Comparison of ENCODE assay signal across 17 cellular contexts in the genomic region with DNA sequence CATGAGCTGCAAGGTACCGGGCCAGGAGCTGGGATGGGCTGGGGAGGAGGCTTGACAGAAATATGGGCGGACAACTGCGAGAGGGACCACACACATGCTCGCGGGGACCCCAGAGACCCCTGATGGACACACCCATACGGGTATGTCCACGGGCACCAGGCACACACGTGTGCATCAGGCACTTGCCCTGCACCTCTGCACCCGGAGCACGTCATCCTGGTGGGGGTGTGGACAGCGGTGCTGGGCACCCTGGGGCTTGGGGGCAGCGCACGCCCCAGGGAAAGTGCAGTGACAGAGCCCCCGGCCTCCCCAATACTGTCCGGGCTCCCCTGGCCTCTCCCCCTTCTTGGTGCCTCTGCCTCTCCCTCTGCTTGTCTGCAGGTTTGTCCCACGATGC. TPM values are rescaled to one million over a fixed set of nuclear protein-coding genes. Genes with fewer than 3 reads are reported as not detected.
DNase-seq lines count a peak whose midpoint lies in the region; ATAC-seq, FAIRE-seq and TF ChIP-seq lines count a peak whose summit lies in the region.
"Had no signal": no experiment of that assay in that cellular context is flagged by ENCODE, and none has a peak within 500 bp of the region (broad histone marks: within the 10 kb centered on the region; RNA-seq: fewer than 3 reads in every experiment).

No MANE protein-coding gene starts in this region.

- intact Hi-C loops in sigmoid colon (cut with DNase I) = loop anchor here (5.0 kb wide), 1 partner anchor 173 kb away; a partner anchor contains a TSS

- H4K5ac ChIP-seq in H1 (ENCODE audit: insufficient read length, low read depth, low read length) = no peak overlapping the region

- TF ChIP-seq RAD21 in H1 (IDR thresholded peaks at IDR 0.05 in 1 of 2, conservative IDR thresholded peaks at IDR 0.05 in 1 of 2; ENCODE audit: low read depth in 2 of 2, low read length in 2 of 2) = no peak

- peak in 1 of 5 donors; percentile 50 for DNase-seq in CD8-positive, alpha-beta memory T cell
- peak in 1 of 2 experiments; percentile 41 for DNase-seq in H1 (ENCODE audit: low read depth in 1 of 2, low spot score in 2 of 2)
- no peak for DNase-seq in sigmoid colon
- DNase-seq in putamen (ENCODE audit: low spot score) = no peak
- DNase-seq: Karpas-422, NCI-H1436 treated with DMSO at 0.1 percent for 48 hours, NCI-H446 had no signal

- H3K4me3 Mint-ChIP-seq in CD8-positive, alpha-beta memory T cell = peak overlapping the region in 4 of 7 donors; percentile 44 to 91 (median 78)
- H3K4me3 Mint-ChIP-seq: HFFc6 had no signal

- 86% methylated on average over 15 of the region's 16 CpGs; no CpG with 5 or more reads in 1 of the 2 experiments for WGBS in H1 (ENCODE audit: extremely low coverage in 1 of 2, insufficient coverage in 1 of 2, insufficient read length in 1 of 2, insufficient replicate concordance in 2 of 2, low coverage in 1 of 2, low lambda C conversion rate in 2 of 2, missing lambda C conversion rate in 1 of 2), 2 experiments
- WGBS in sigmoid colon, 2 donors = 85 to 86% methylated on average over 16 of the region's 16 CpGs

- peaks cover 9% of the 10 kb centered on the region; the same call in 1 of the 2 replicates for H3K23me2 ChIP-seq in H1 (ENCODE audit: low read depth, low read length)

- H2BK15ac ChIP-seq in H1 (ENCODE audit: low read length) = no peak overlapping the region

- H3K79me1 ChIP-seq in H1 (ENCODE audit: low read depth, low read length) = no peaks in the 10 kb centered on the region

- no peak overlapping the region for H3K4ac ChIP-seq in H1 (replicated peaks; ENCODE audit: insufficient read length, low read depth, low read length)

- ATAC-seq in HG02588 (IDR thresholded peaks at IDR 0.05; ENCODE audit: unreplicated experiment) = no peak
- no peak for ATAC-seq in GM21825 (IDR thresholded peaks at IDR 0.05; ENCODE audit: unreplicated experiment)
- ATAC-seq: activated T-cell treated with anti-CD3 and anti-CD28 coated beads, Interleukin-2, amount 50 U/mL, for 4 hours; GM12878 had no signal

- H3K79me2 ChIP-seq in H1 (ENCODE audit: control insufficient read depth in 1 of 2, insufficient read depth in 2 of 2, low read length in 2 of 2) = no peaks in the 10 kb centered on the region

- no peak for TF ChIP-seq POLR2A in H1 (IDR thresholded peaks at IDR 0.05; ENCODE audit: control extremely low read depth in 1 of 2, low read depth in 2 of 2, low read length in 2 of 2)
- no peak for TF ChIP-seq POLR2A in sigmoid colon (IDR thresholded peaks at IDR 0.05)

- no peaks in the 10 kb centered on the region for H3K9me3 ChIP-seq in BLaER1 treated with 17β-estradiol and CSF1 and Interleukin-3, amounts not matched to agents 10 nM and 100 nM (replicated peaks in 1 of 11)
- H3K9me3 ChIP-seq in CD8-positive, alpha-beta memory T cell (ENCODE audit: low read length) = no peaks in the 10 kb centered on the region
- H3K9me3 ChIP-seq in H1 (ENCODE audit: insufficient read depth in 2 of 2, low read depth in 1 of 2, low read length in 1 of 2) (no peaks in the 10 kb centered on the region), sigmoid colon (no peaks in the 10 kb centered on the region)
- H3K9me3 ChIP-seq: adrenal gland, colonic mucosa had no signal

- no peak overlapping the region for H2AFZ ChIP-seq in H1 (ENCODE audit: low read length)

- peak overlapping the region; percentile 91 to 100 (median 98) for H3K27ac Mint-ChIP-seq in CD8-positive, alpha-beta memory T cell

- no peak overlapping the region for H3K56ac ChIP-seq in H1 (replicated peaks; ENCODE audit: insufficient read length, low read depth, low read length)

- no peak overlapping the region for H3K18ac ChIP-seq in H1 (ENCODE audit: extremely low read depth, low read length)

- FAIRE-seq in H1 (lab: Jason Lieb, UNC) = no peak
- FAIRE-seq: GM12878 had no signal

- POLR2A ChIA-PET in CD8-positive, alpha-beta memory T cell (lab: Charles Lee) = no interaction called here
- POLR2A ChIA-PET in H1 (lab: Charles Lee; ENCODE audit: partially characterized antibody) = interaction anchor here (1.7 kb wide), 1 partner anchor 9 kb away, joined by 3 read pairs; no protein-coding TSS in a partner anchor

- no peak overlapping the region for H4K91ac ChIP-seq in H1 (replicated peaks; ENCODE audit: insufficient read length, low read length)

- H2BK20ac ChIP-seq in H1 (ENCODE audit: low read length) = no peak overlapping the region

- peaks cover 0 to 11% of the 10 kb centered on the region in 2 donors for H3K27me3 Mint-ChIP-seq in CD8-positive, alpha-beta memory T cell

- peaks cover 70 to 96% (median 94%) of the 10 kb centered on the region in 10 experiments for H3K4me1 ChIP-seq in BLaER1 treated with 17β-estradiol and CSF1 and Interleukin-3, amounts not matched to agents 10 nM and 100 nM
- peaks cover 86% of the 10 kb centered on the region for H3K4me1 ChIP-seq in CD8-positive, alpha-beta memory T cell (ENCODE audit: insufficient read depth, low read length)
- peaks cover 0 to 35% (median 15%) of the 10 kb centered on the region in 4 experiments; a peak in 5 of 7 replicates for H3K4me1 ChIP-seq in H1 (replicated peaks in 1 of 4; ENCODE audit: control insufficient read depth in 3 of 4, insufficient read depth in 4 of 4, low read length in 3 of 4)
- H3K4me1 ChIP-seq in sigmoid colon = peaks cover 0 to 92% (median 88%) of the 10 kb centered on the region in 4 donors

- H4K20me1 ChIP-seq in BLaER1 treated with 17β-estradiol and CSF1 and Interleukin-3, amounts not matched to agents 10 nM and 100 nM = peaks cover 0 to 61% (median 19%) of the 10 kb centered on the region in 11 experiments; a peak in 14 of 22 replicates
- peaks cover under 1 to 9% of the 10 kb centered on the region in 2 experiments for H4K20me1 ChIP-seq in H1 (replicated peaks in 1 of 2; ENCODE audit: control insufficient read depth in 1 of 2, insufficient read depth in 2 of 2, low read length in 2 of 2)

- no peak overlapping the region for H2BK5ac ChIP-seq in H1 (ENCODE audit: low read depth, low read length)

- no peak overlapping the region for H4K8ac ChIP-seq in H1 (ENCODE audit: extremely low read depth, insufficient read depth, low read length)

- peaks cover 32 to 49% (median 45%) of the 10 kb centered on the region in 11 experiments for H3K27me3 ChIP-seq in BLaER1 treated with 17β-estradiol and CSF1 and Interleukin-3, amounts not matched to agents 10 nM and 100 nM
- no peaks in the 10 kb centered on the region for H3K27me3 ChIP-seq in CD8-positive, alpha-beta memory T cell (ENCODE audit: insufficient read depth, low read length, poor library complexity, severe bottlenecking)
- H3K27me3 ChIP-seq in H1 (replicated peaks in 1 of 4; ENCODE audit: control insufficient read depth in 3 of 4, extremely low read depth in 1 of 4, insufficient read depth in 3 of 4, low read length in 3 of 4) (peaks cover 39 to 90% (median 74%) of the 10 kb centered on the region in 4 experiments), sigmoid colon (peaks cover 3 to 34% (median 27%) of the 10 kb centered on the region in 3 donors)

- peaks cover 41 to 84% (median 48%) of the 10 kb centered on the region in 3 donors for H3K4me1 Mint-ChIP-seq in CD8-positive, alpha-beta memory T cell

- no peaks in the 10 kb centered on the region; a peak in 1 of 22 replicates for H3K36me3 ChIP-seq in BLaER1 treated with 17β-estradiol and CSF1 and Interleukin-3, amounts not matched to agents 10 nM and 100 nM
- no peaks in the 10 kb centered on the region for H3K36me3 ChIP-seq in CD8-positive, alpha-beta memory T cell (ENCODE audit: insufficient read depth, low read length)
- H3K36me3 ChIP-seq in H1 (ENCODE audit: control insufficient read depth in 2 of 4, insufficient read depth in 4 of 4, low read length in 3 of 4) (no peaks in the 10 kb centered on the region), sigmoid colon (no peaks in the 10 kb centered on the region)
- H3K36me3 ChIP-seq: adrenal gland, colonic mucosa had no signal

- no peaks in the 10 kb centered on the region for H3K9me3 Mint-ChIP-seq in CD8-positive, alpha-beta memory T cell
- H3K9me3 Mint-ChIP-seq: activated T-cell treated with anti-CD3 and anti-CD28 coated beads, Interleukin-2, amount 50 U/mL, for 4 hours; HFFc6 had no signal

- no peak overlapping the region for H3K23ac ChIP-seq in H1 (ENCODE audit: insufficient read length)

- no peak overlapping the region for H3K14ac ChIP-seq in H1 (ENCODE audit: insufficient read length)

- no peak overlapping the region for H2BK120ac ChIP-seq in H1 (replicated peaks; ENCODE audit: low read depth, low read length)

- H3K36me3 Mint-ChIP-seq in CD8-positive, alpha-beta memory T cell = peaks cover 0 to 15% (median 0%) of the 10 kb centered on the region in 3 donors

- H3K9ac ChIP-seq in BLaER1 treated with 17β-estradiol and CSF1 and Interleukin-3, amounts not matched to agents 10 nM and 100 nM = no peak overlapping the region; a peak in 1 of 22 replicates
- no peak overlapping the region for H3K9ac ChIP-seq in H1 (replicated peaks in 1 of 4; ENCODE audit: extremely low read depth in 1 of 4, low read depth in 3 of 4, low read length in 3 of 4)

- 0 out of 2 replicates have a peak overlapping the region, but pooled peaks have one; percentile 39 for H2AK5ac ChIP-seq in H1 (ENCODE audit: low read depth, low read length)

- H2BK12ac ChIP-seq in H1 (ENCODE audit: low read depth, low read length) = no peak overlapping the region

- no peak for TF ChIP-seq CTCF in H1 (IDR thresholded peaks at IDR 0.05; ENCODE audit: control extremely low read depth in 1 of 3, insufficient read depth in 1 of 3, low read depth in 1 of 3, low read length in 3 of 3)
- TF ChIP-seq CTCF in sigmoid colon (IDR thresholded peaks at IDR 0.05) = no peak

- TF ChIP-seq EP300 in H1 (IDR thresholded peaks at IDR 0.05; ENCODE audit: borderline replicate concordance in 1 of 2, low read depth in 2 of 2, low read length in 2 of 2) = no peak
- no peak for TF ChIP-seq EP300 in sigmoid colon (IDR thresholded peaks at IDR 0.05)

- peak overlapping the region in 10 of 11 experiments; percentile 6 to 100 (median 100); a peak in 16 of 22 replicates for H3K4me2 ChIP-seq in BLaER1 treated with 17β-estradiol and CSF1 and Interleukin-3, amounts not matched to agents 10 nM and 100 nM
- H3K4me2 ChIP-seq in H1 (ENCODE audit: insufficient read depth in 1 of 2, low read depth in 2 of 2, low read length in 2 of 2) = no peak overlapping the region; a peak in 1 of 4 replicates
- H3K4me2 ChIP-seq: smooth muscle cell had no signal

- H3K4me3 ChIP-seq in BLaER1 treated with 17β-estradiol and CSF1 and Interleukin-3, amounts not matched to agents 10 nM and 100 nM = no peak overlapping the region
- no peak overlapping the region for H3K4me3 ChIP-seq in CD8-positive, alpha-beta memory T cell (ENCODE audit: low read length)
- H3K4me3 ChIP-seq in H1 (ENCODE audit: extremely low read depth in 1 of 4, insufficient read depth in 2 of 4, low read depth in 3 of 4, low read length in 4 of 4) = no peak overlapping the region
- H3K4me3 ChIP-seq in sigmoid colon = no peak overlapping the region
- H3K4me3 ChIP-seq: adrenal gland, colonic mucosa, GM12878, lung, smooth muscle cell had no signal

- no peak overlapping the region; a peak in 1 of 22 replicates for H3K27ac ChIP-seq in BLaER1 treated with 17β-estradiol and CSF1 and Interleukin-3, amounts not matched to agents 10 nM and 100 nM
- H3K27ac ChIP-seq in CD8-positive, alpha-beta memory T cell (ENCODE audit: low read depth, low read length) = peak overlapping the region; percentile 97
- H3K27ac ChIP-seq in H1 (ENCODE audit: low read depth, low read length) (no peak overlapping the region), sigmoid colon (peak overlapping the region; percentile 91 to 99 (median 95))
- H3K27ac ChIP-seq: colonic mucosa had no signal

- CTCF ChIA-PET in CD8-positive, alpha-beta memory T cell (lab: Charles Lee) = no interaction called here
- CTCF ChIA-PET in H1 (lab: Charles Lee; ENCODE audit: partially characterized antibody) = interaction anchor here (1.0 to 5.0 kb wide), 3 partner anchors 14 to 466 kb away, joined by 3 to 70 read pairs (median 24); no protein-coding TSS in a partner anchor

RNA-seq across cellular contexts. Expression of a gene that starts 1.7 kb away (rescaled TPM):
- total RNA-seq in CD8-positive, alpha-beta memory T cell = 100 to 1,000 TPM; 463 to 468 TPM
- polyA plus RNA-seq in CD8-positive, alpha-beta memory T cell = 1,031 TPM
- 1.2 and 2.4 TPM in 2 replicates for total RNA-seq in H1 (2021; fragmentation: NEBNext Ultra II Directional; extraction: Animal tissue kit (Norgen Biotek cat#: 25700))
- polyA plus RNA-seq in H1 (2011; rRNA removed) (2.2 and 5.3 TPM in 2 replicates), sigmoid colon (100 to 1,000 TPM; 168 to 403 (median 199) TPM)
- polyA plus RNA-seq in H1 (2011; cell fraction: cytosol; rRNA removed) = 3.1 TPM
- polyA plus RNA-seq in H1 (2011; cell fraction: nucleus; rRNA removed) = 5.1 TPM
- polyA plus RNA-seq in H1 (2012, experiment 1 of 2) = 4.4 to 8.5 TPM (median 6.3 TPM) in 4 replicates
- 8.2 TPM for polyA plus RNA-seq in H1 (2012, experiment 2 of 2)
- 7.6 TPM for polyA plus RNA-seq in H1 (2013, experiment 1 of 2)
- polyA plus RNA-seq in H1 (2013, experiment 2 of 2) = 8.4 TPM
- polyA minus RNA-seq in H1 (2011; rRNA and poly(A)+ RNA removed) = 0.63 TPM in 1 of 2 replicates, not detected in the other
- polyA minus RNA-seq in H1 (2011; cell fraction: cytosol; rRNA and poly(A)+ RNA removed) = 6.4 TPM
- polyA minus RNA-seq in H1 (2011; cell fraction: nucleus; rRNA and poly(A)+ RNA removed) = 5.2 TPM
- total RNA-seq in sigmoid colon = 10 to 100 TPM in 3 of 4 donors, 1 to 10 TPM in 1; 4.9 to 24.3 (median 15.4) TPM

RNA-seq across cellular contexts. Expression of a gene that starts 6.1 kb away (rescaled TPM):
- 10 to 100 TPM; 52.1 to 56.5 TPM for total RNA-seq in CD8-positive, alpha-beta memory T cell
- 14.7 TPM for polyA plus RNA-seq in CD8-positive, alpha-beta memory T cell
- 5.6 and 6.4 TPM in 2 replicates for total RNA-seq in H1 (2021; fragmentation: NEBNext Ultra II Directional; extraction: Animal tissue kit (Norgen Biotek cat#: 25700))
- polyA plus RNA-seq in H1 (2011; rRNA removed) (14.8 and 22.8 TPM in 2 replicates), sigmoid colon (10 to 100 TPM; 17.8 to 36.0 (median 19.2) TPM)
- 21.7 TPM for polyA plus RNA-seq in H1 (2011; cell fraction: cytosol; rRNA removed)
- polyA plus RNA-seq in H1 (2011; cell fraction: nucleus; rRNA removed) = 43.3 TPM
- 5.9 to 19.5 TPM (median 16.0 TPM) in 4 replicates for polyA plus RNA-seq in H1 (2012, experiment 1 of 2)
- 10.3 TPM for polyA plus RNA-seq in H1 (2012, experiment 2 of 2)
- polyA plus RNA-seq in H1 (2013, experiment 1 of 2) = 5.8 TPM
- 6.2 TPM for polyA plus RNA-seq in H1 (2013, experiment 2 of 2)
- polyA minus RNA-seq in H1 (2011; rRNA and poly(A)+ RNA removed) = 4.2 and 8.8 TPM in 2 replicates
- 9.1 TPM for polyA minus RNA-seq in H1 (2011; cell fraction: cytosol; rRNA and poly(A)+ RNA removed)
- polyA minus RNA-seq in H1 (2011; cell fraction: nucleus; rRNA and poly(A)+ RNA removed) = 18.9 TPM
- total RNA-seq in sigmoid colon = 1 to 10 TPM in 2 of 4 donors, under 1 TPM in 2; 0.16 to 5.2 (median 1.0) TPM

RNA-seq across cellular contexts. Expression of a gene that starts 10.4 kb away (rescaled TPM):
- 1 to 10 TPM; 2.7 to 4.5 TPM for total RNA-seq in CD8-positive, alpha-beta memory T cell
- 31.5 TPM for polyA plus RNA-seq in CD8-positive, alpha-beta memory T cell
- 4.0 and 4.2 TPM in 2 replicates for total RNA-seq in H1 (2021; fragmentation: NEBNext Ultra II Directional; extraction: Animal tissue kit (Norgen Biotek cat#: 25700))
- polyA plus RNA-seq in H1 (2011; rRNA removed) (13.5 and 28.4 TPM in 2 replicates), sigmoid colon (10 to 100 TPM; 13.6 to 50.0 (median 34.2) TPM)
- polyA plus RNA-seq in H1 (2011; cell fraction: cytosol; rRNA removed) = 11.7 TPM
- 18.2 TPM for polyA plus RNA-seq in H1 (2011; cell fraction: nucleus; rRNA removed)
- 6.1 to 9.1 TPM (median 7.6 TPM) in 4 replicates for polyA plus RNA-seq in H1 (2012, experiment 1 of 2)
- polyA plus RNA-seq in H1 (2012, experiment 2 of 2) = 5.1 TPM
- 6.7 TPM for polyA plus RNA-seq in H1 (2013, experiment 1 of 2)
- 7.7 TPM for polyA plus RNA-seq in H1 (2013, experiment 2 of 2)
- 0.76 and 0.83 TPM in 2 replicates for polyA minus RNA-seq in H1 (2011; rRNA and poly(A)+ RNA removed)
- polyA minus RNA-seq in H1 (2011; cell fraction: cytosol; rRNA and poly(A)+ RNA removed) = 3.4 TPM
- polyA minus RNA-seq in H1 (2011; cell fraction: nucleus; rRNA and poly(A)+ RNA removed) = 3.5 TPM
- 10 to 100 TPM; 49.8 to 79.5 (median 57.1) TPM for total RNA-seq in sigmoid colon

RNA-seq across cellular contexts. Expression of a gene that starts 41.4 kb away (rescaled TPM):
- total RNA-seq in CD8-positive, alpha-beta memory T cell = 10 to 100 TPM; 14.2 to 17.1 TPM
- 3.8 TPM for polyA plus RNA-seq in CD8-positive, alpha-beta memory T cell
- total RNA-seq in H1 (2021; fragmentation: NEBNext Ultra II Directional; extraction: Animal tissue kit (Norgen Biotek cat#: 25700)) = not detected in 2 replicates
- polyA plus RNA-seq in H1 (2011; rRNA removed) (1.9 and 2.4 TPM in 2 replicates), sigmoid colon (1 to 10 TPM in 1 of 3 donors, not detected in 2; 2.3 TPM)
- 1.8 TPM for polyA plus RNA-seq in H1 (2011; cell fraction: cytosol; rRNA removed)
- 1.7 TPM for polyA plus RNA-seq in H1 (2011; cell fraction: nucleus; rRNA removed)
- polyA plus RNA-seq in H1 (2012, experiment 1 of 2) = 0.48 to 0.85 TPM (median 0.71 TPM) in 4 replicates
- polyA plus RNA-seq in H1 (2012, experiment 2 of 2) = 0.55 TPM
- polyA plus RNA-seq in H1 (2013, experiment 1 of 2) = 0.85 TPM
- polyA plus RNA-seq in H1 (2013, experiment 2 of 2) = 0.77 TPM
- polyA minus RNA-seq in H1 (2011; rRNA and poly(A)+ RNA removed) = 0.16 and 0.59 TPM in 2 replicates
- 1.8 TPM for polyA minus RNA-seq in H1 (2011; cell fraction: cytosol; rRNA and poly(A)+ RNA removed)
- polyA minus RNA-seq in H1 (2011; cell fraction: nucleus; rRNA and poly(A)+ RNA removed) = 1.8 TPM
- 1 to 10 TPM; 3.0 to 8.0 (median 6.2) TPM for total RNA-seq in sigmoid colon

Comparison
In these comparisons a context has a peak if more than half of its experiments do, and no peak if none do; other contexts are left out.
1. H3K27ac ChIP-seq: peak in CD8-positive, alpha-beta memory T cell (single experiment) and sigmoid colon (4 of 4); none in BLaER1 treated with 17β-estradiol and CSF1 and Interleukin-3, amounts not matched to agents 10 nM and 100 nM (0 of 11) and H1 (single experiment).
2. H3K4me2 ChIP-seq: peak in BLaER1 treated with 17β-estradiol and CSF1 and Interleukin-3, amounts not matched to agents 10 nM and 100 nM (10 of 11); none in H1 (0 of 2).
3. RNA of a gene that starts 1.7 kb away (total RNA-seq): 463 to 468 TPM in CD8-positive, alpha-beta memory T cell; 4.9 to 24.3 TPM in sigmoid colon and 1.2 to 2.4 TPM in H1; every median in the first group is over 10 times any median in the second.